Comparison of ENCODE assay signal across 15 cellular contexts in the genomic region with DNA sequence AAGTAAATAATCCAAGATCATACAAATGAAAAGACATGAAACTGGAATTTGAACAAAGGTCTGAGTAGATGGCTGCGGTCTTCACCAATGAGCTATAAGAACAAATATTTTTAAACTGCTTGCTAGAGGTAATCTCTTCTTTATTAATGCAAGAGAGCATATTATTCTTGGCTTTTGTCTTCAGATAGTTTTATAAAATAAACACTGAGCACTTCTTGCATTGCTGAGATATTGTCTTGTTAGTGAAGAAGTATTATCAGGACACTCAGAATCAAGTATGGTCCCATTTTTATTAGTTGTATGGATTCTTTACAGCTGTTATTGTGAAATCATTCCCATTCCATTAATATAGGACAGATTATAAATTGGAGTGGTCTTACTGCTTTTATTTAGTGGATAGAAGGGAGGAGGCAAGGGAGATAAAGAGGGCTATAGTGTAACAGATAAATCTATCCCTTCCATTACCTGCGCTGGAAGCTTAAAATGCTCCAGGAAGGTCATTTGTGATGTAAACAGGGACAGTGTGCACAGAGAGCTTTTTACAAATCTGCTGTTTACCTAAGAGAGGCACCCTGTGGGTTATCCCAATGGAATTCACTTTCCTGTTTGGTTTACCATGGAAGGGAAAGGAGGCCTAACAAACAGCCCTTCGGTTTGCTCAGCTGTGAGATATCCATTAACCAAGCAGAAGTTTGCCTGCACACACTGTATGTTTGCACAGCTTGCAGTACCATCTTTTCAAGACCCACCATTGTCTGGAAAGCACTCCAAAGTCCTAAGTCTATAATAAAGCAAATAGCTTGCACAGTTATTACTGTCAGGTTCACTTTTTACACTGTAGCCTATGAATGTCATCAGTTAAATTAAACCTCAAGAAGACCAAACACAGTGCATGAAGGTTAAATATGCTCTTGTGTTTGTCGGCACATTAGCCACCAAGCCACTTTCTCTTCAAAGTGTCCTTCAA.
DNase-seq lines count a peak whose midpoint lies in the region; ATAC-seq and TF ChIP-seq lines count a peak whose summit lies in the region.
"Had no signal": no experiment of that assay in that cellular context is flagged by ENCODE, and none has a peak within 500 bp of the region (broad histone marks: within the 10 kb centered on the region; RNA-seq: fewer than 3 reads in every experiment).

No MANE protein-coding gene starts in this region.

- no peaks in the 10 kb centered on the region for H3K27me3 Mint-ChIP-seq in Caco-2 (ENCODE audit: insufficient read depth, unreplicated experiment)
- H3K27me3 Mint-ChIP-seq: activated CD8-positive, alpha-beta T cell treated with anti-CD3 and anti-CD28 coated beads for 36 hours; activated naive CD4-positive, alpha-beta T cell treated with anti-CD3 and anti-CD28 coated beads, Interleukin-2, amount 10 ng/mL, durations not matched to agents 7 days and 5 days had no signal

- no peak overlapping the region for H3K27ac ChIP-seq in dorsolateral prefrontal cortex
- H3K27ac ChIP-seq: RWPE1 had no signal

- peak; percentile 89 to 93 for DNase-seq in Caco-2
- peak; percentile 66 to 94 (median 85) for DNase-seq in NCI-H1417 (lab: John Stamatoyannopoulos, UW)
- peak; percentile 85 for DNase-seq in NCI-H774 (lab: John Stamatoyannopoulos, UW)
- DNase-seq in kidney tubule cell (ENCODE audit: low spot score): peak; percentile 49
- DNase-seq in dorsolateral prefrontal cortex: no peak
- DNase-seq in stimulated activated CD4-positive, alpha-beta T cell treated with anti-CD3 and anti-CD28 coated beads, Interleukin-12 subunit alpha, Interleukin-12 subunit beta, amount 100 ng/mL, for 4 hours: no peak
- DNase-seq: activated CD8-positive, alpha-beta T cell treated with anti-CD3 and anti-CD28 coated beads for 36 hours; activated naive CD4-positive, alpha-beta T cell treated with anti-CD3 and anti-CD28 coated beads, Interleukin-2, amount 10 ng/mL, durations not matched to agents 7 days and 5 days; central memory CD4-positive, alpha-beta T cell; hippocampal formation; posterior cingulate gyrus; stimulated activated CD4-positive, alpha-beta T cell treated with anti-CD3 and anti-CD28 coated beads, Interleukin-1b, Interleukin-23, amount 100 ng/mL, for 48 hours had no signal

- H3K27me3 ChIP-seq in Caco-2 (replicated peaks; ENCODE audit: control insufficient read depth, insufficient read depth, low read length) (no peaks in the 10 kb centered on the region), dorsolateral prefrontal cortex (no peaks in the 10 kb centered on the region)

- H3K36me3 ChIP-seq in Caco-2 (ENCODE audit: control insufficient read depth, insufficient read depth, low read length): peaks cover 1% of the 10 kb centered on the region; the same call in 1 of the 2 replicates

- no peak for ATAC-seq in HG03108 (IDR thresholded peaks at IDR 0.05; ENCODE audit: unreplicated experiment)
- no peak for ATAC-seq in GM19463 (IDR thresholded peaks at IDR 0.05; ENCODE audit: unreplicated experiment)
- ATAC-seq: activated CD8-positive, alpha-beta T cell treated with anti-CD3 and anti-CD28 coated beads for 36 hours had no signal

- peaks cover 6% of the 10 kb centered on the region for H3K36me3 Mint-ChIP-seq in Caco-2 (ENCODE audit: insufficient read depth, unreplicated experiment)
- H3K36me3 Mint-ChIP-seq: activated naive CD4-positive, alpha-beta T cell treated with anti-CD3 and anti-CD28 coated beads, Interleukin-2, amount 10 ng/mL, durations not matched to agents 7 days and 5 days had no signal

- no peak overlapping the region for H3K4me3 ChIP-seq in Caco-2 (ENCODE audit: low read depth, low read length)
- no peak overlapping the region for H3K4me3 ChIP-seq in dorsolateral prefrontal cortex

- TSS peak; percentile 53 for BruUV-seq in Caco-2 (replicated peaks; lab: Mats Ljungman, UMichigan)

- peak overlapping the region; percentile 12 for H3K4me3 Mint-ChIP-seq in Caco-2 (ENCODE audit: unreplicated experiment)
- H3K4me3 Mint-ChIP-seq: activated CD8-positive, alpha-beta T cell treated with anti-CD3 and anti-CD28 coated beads for 36 hours; activated naive CD4-positive, alpha-beta T cell treated with anti-CD3 and anti-CD28 coated beads, Interleukin-2, amount 10 ng/mL, durations not matched to agents 7 days and 5 days had no signal

- H3K9me3 ChIP-seq in Caco-2: peaks cover 8% of the 10 kb centered on the region

- CTCF ChIA-PET in Caco-2 (lab: Charles Lee): interaction anchor here (0.6 to 1.1 kb wide), 3 partner anchors 31 to 59 kb away, joined by 3 read pairs; no protein-coding TSS in a partner anchor

- peaks cover 57% of the 10 kb centered on the region for H3K4me1 ChIP-seq in Caco-2

- peaks cover 27% of the 10 kb centered on the region for H3K9me3 Mint-ChIP-seq in Caco-2 (ENCODE audit: unreplicated experiment)

- peak overlapping the region; percentile 12 for H3K27ac Mint-ChIP-seq in Caco-2 (ENCODE audit: unreplicated experiment)
- H3K27ac Mint-ChIP-seq: activated CD8-positive, alpha-beta T cell treated with anti-CD3 and anti-CD28 coated beads for 36 hours; activated naive CD4-positive, alpha-beta T cell treated with anti-CD3 and anti-CD28 coated beads, Interleukin-2, amount 10 ng/mL, durations not matched to agents 7 days and 5 days had no signal

- intact Hi-C loops in Caco-2 (cut with micrococcal nuclease; ENCODE audit: unreplicated experiment) (loop anchor here (1.0 to 5.0 kb wide), 10 partner anchors 30 to 463 kb away; no protein-coding TSS in a partner anchor), dorsolateral prefrontal cortex (cut with DNase I) (no loop called here)

- H3K4me1 Mint-ChIP-seq in Caco-2 (ENCODE audit: low read depth, unreplicated experiment): peaks cover 36% of the 10 kb centered on the region

- TF ChIP-seq CTCF in Caco-2 (IDR thresholded peaks at IDR 0.05; ENCODE audit: insufficient read depth in 1 of 2, low read depth in 1 of 2, low read length in 1 of 2, severe bottlenecking in 1 of 2, unreplicated experiment in 1 of 2) (no peak), dorsolateral prefrontal cortex (IDR thresholded peaks at IDR 0.05 in 54 of 56, conservative IDR thresholded peaks at IDR 0.05 in 2 of 56; ENCODE audit: low read depth in 1 of 56, partially characterized antibody in 56 of 56) (no peak)

- POLR2A ChIA-PET in Caco-2 (lab: Charles Lee): interaction anchor here (0.6 to 1.0 kb wide), 2 partner anchors 320 to 348 kb away, joined by 3 to 5 read pairs; partner anchors contain the start of gene TGFBR2

Comparison
In these comparisons a context has a peak if more than half of its experiments do, and no peak if none do; other contexts are left out.
1. DNase-seq: peak in Caco-2 (2 of 2), NCI-H1417 (3 of 3), NCI-H774 (single experiment) and kidney tubule cell (single experiment); none in dorsolateral prefrontal cortex (0 of 10) and stimulated activated CD4-positive, alpha-beta T cell treated with anti-CD3 and anti-CD28 coated beads, Interleukin-12 subunit alpha, Interleukin-12 subunit beta, amount 100 ng/mL, for 4 hours (single experiment).